ENCODE assay signal across 17 cellular contexts in the genomic region with DNA sequence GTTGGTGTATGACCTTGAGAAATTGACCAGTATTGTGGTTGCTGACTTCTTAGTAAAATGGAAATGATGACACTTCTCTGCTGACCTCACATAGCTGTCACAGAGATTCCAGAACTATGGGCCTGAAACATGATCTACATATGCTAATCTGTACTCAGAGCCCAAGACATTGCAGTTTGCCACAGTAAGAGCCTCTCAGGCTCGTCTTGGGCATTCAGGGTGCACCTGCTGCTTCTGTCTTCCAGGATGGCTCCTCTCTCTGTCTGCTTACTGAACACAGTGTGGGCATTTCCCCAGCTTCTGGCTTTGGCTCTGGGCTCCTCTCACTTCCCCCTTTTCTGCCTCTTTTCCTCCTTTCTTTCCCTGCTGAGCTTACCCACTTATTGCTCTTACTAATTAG. TPM values are rescaled to one million over a fixed set of nuclear protein-coding genes. Genes with fewer than 3 reads are reported as not detected.
DNase-seq lines count a peak whose midpoint lies in the region; ATAC-seq and TF ChIP-seq lines count a peak whose summit lies in the region.
"Had no signal": no experiment of that assay in that cellular context is flagged by ENCODE, and none has a peak within 500 bp of the region (broad histone marks: within the 10 kb centered on the region; RNA-seq: fewer than 3 reads in every experiment).

No MANE protein-coding gene starts in this region.

- ATAC-seq in GM18868 (IDR thresholded peaks at IDR 0.05; ENCODE audit: unreplicated experiment) (peak; percentile 49), GM21619 (IDR thresholded peaks at IDR 0.05; ENCODE audit: unreplicated experiment) (no peak)
- ATAC-seq: T-helper 17 cell had no signal

- H3K9ac ChIP-seq in OCI-LY3 (ENCODE audit: low read length) = no peak overlapping the region; the same call in 1 of the 2 replicates

- TF ChIP-seq CTCF in OCI-LY3 (IDR thresholded peaks at IDR 0.05; ENCODE audit: low read depth, low read length) (no peak), BE2C (IDR thresholded peaks at IDR 0.05; ENCODE audit: low read depth, low read length) (no peak)

- no peak overlapping the region; the same call in 1 of the 2 replicates for H2AFZ ChIP-seq in OCI-LY3 (ENCODE audit: low read depth, low read length)

- H3K27ac ChIP-seq in OCI-LY3 (ENCODE audit: low read length) = peak overlapping the region; percentile 36
- H3K27ac ChIP-seq: RWPE1, upper lobe of left lung had no signal

- peak overlapping the region; percentile 46 for H3K4me2 ChIP-seq in OCI-LY3 (ENCODE audit: low read length)

- H4K20me1 ChIP-seq in OCI-LY3 (ENCODE audit: insufficient read depth, low read length) = no peaks in the 10 kb centered on the region

- H3K27me3 ChIP-seq in OCI-LY3 (ENCODE audit: low read depth, low read length) (no peaks in the 10 kb centered on the region), BE2C (no peaks in the 10 kb centered on the region)
- H3K27me3 ChIP-seq: upper lobe of left lung had no signal

- no peaks in the 10 kb centered on the region for H3K36me3 ChIP-seq in OCI-LY3 (replicated peaks; ENCODE audit: low read depth, low read length)
- H3K36me3 ChIP-seq in BE2C = no peaks in the 10 kb centered on the region
- H3K36me3 ChIP-seq: upper lobe of left lung had no signal

- H3K9me3 ChIP-seq in OCI-LY3 (ENCODE audit: insufficient read depth, low read length) = no peaks in the 10 kb centered on the region
- no peaks in the 10 kb centered on the region for H3K9me3 ChIP-seq in BE2C
- H3K9me3 ChIP-seq: upper lobe of left lung had no signal

- H3K4me3 ChIP-seq in OCI-LY3 (ENCODE audit: low read length) (no peak overlapping the region), BE2C (ENCODE audit: low read depth, low read length) (no peak overlapping the region)
- H3K4me3 ChIP-seq: upper lobe of left lung had no signal

- peaks cover 15% of the 10 kb centered on the region for H3K4me1 ChIP-seq in OCI-LY3 (ENCODE audit: low read length)
- H3K4me1 ChIP-seq in BE2C = no peaks in the 10 kb centered on the region; the same call in 1 of the 2 replicates

- H3K79me2 ChIP-seq in OCI-LY3 (ENCODE audit: low read length) = no peaks in the 10 kb centered on the region

- DNase-seq in AG20443 (ENCODE audit: low spot score) (peak; percentile 19), fibroblast of peridontal ligament (ENCODE audit: extremely low read depth) (peak; percentile 54), NCI-H2081 treated with DMSO at 0.1 percent for 48 hours (lab: John Stamatoyannopoulos, UW) (no peak), NCI-H2107 (lab: John Stamatoyannopoulos, UW) (no peak), BE2C (no peak)
- DNase-seq: activated T-cell treated with anti-CD3 and anti-CD28 coated beads, Interleukin-2, amount 50 U/mL, for 72 hours; cerebellar nuclear complex; DMS153; HFFc6; NCI-H2081; stimulated activated naive CD4-positive, alpha-beta T cell; T-helper 17 cell; upper lobe of left lung had no signal

RNA-seq across cellular contexts. Expression of a gene that starts 22.3 kb away (rescaled TPM):
- 0.71 TPM for polyA plus RNA-seq in BE2C (2012; ENCODE audit: insufficient read depth, insufficient read length, low read depth)

Comparison
In these comparisons a context has a peak if more than half of its experiments do, and no peak if none do; other contexts are left out.
1. DNase-seq: peak in AG20443 (single experiment) and fibroblast of peridontal ligament (single experiment); none in NCI-H2081 treated with DMSO at 0.1 percent for 48 hours (single experiment), NCI-H2107 (single experiment) and BE2C (single experiment).